ENCODE assay signal across 26 cellular contexts in genomic region chr9:32142074-32142473, GRCh38.
"Had no signal": no experiment of that assay in that cellular context is flagged by ENCODE, and none has a peak within 500 bp of the region (broad histone marks: within the 10 kb centered on the region; RNA-seq: fewer than 3 reads in every experiment).

No MANE protein-coding gene starts in this region.

- H3K4me1 ChIP-seq: stomach, suprapubic skin, testis, thyroid gland, tibial artery, tibial nerve, transverse colon, upper lobe of left lung, upper lobe of right lung, uterus, vagina had no signal

- H3K36me3 ChIP-seq: stomach, suprapubic skin, thoracic aorta, thyroid gland, tibial artery, tibial nerve, transverse colon, upper lobe of left lung, upper lobe of right lung, uterus, vagina had no signal

- H3K4me3 ChIP-seq: stomach, suprapubic skin, testis, thoracic aorta, thyroid gland, tibial artery, tibial nerve, transverse colon, upper lobe of left lung, upper lobe of right lung, uterus, vagina had no signal

- H3K27me3 ChIP-seq: stomach, suprapubic skin, testis, thyroid gland, tibial artery, tibial nerve, transverse colon, upper lobe of left lung, upper lobe of right lung, uterus, vagina had no signal

- H3K27ac ChIP-seq: stomach, suprapubic skin, testis, thoracic aorta, thyroid gland, tibial artery, tibial nerve, transverse colon, upper lobe of left lung, upper lobe of right lung, uterus, vagina had no signal

- DNase-seq: stimulated activated CD4-positive, alpha-beta T cell treated with anti-CD3 and anti-CD28 coated beads, Interleukin-2, amount 100 ng/mL, for 48 hours; stimulated activated CD4-positive, alpha-beta T cell treated with anti-CD3 and anti-CD28 coated beads, Interleukin-4, amount 100 ng/mL, for 1 hour; stimulated activated CD4-positive, alpha-beta T cell treated with anti-CD3 and anti-CD28 coated beads, Interleukin-4, amount 100 ng/mL, for 24 hours; stimulated activated CD4-positive, alpha-beta T cell treated with anti-CD3 and anti-CD28 coated beads, Interleukin-4, amount 100 ng/mL, for 4 hours; stimulated activated CD8-positive, alpha-beta memory T cell treated with anti-CD3 and anti-CD28 coated beads, Interleukin-4, amount 100 ng/mL, for 48 hours; stimulated activated naive B cell treated with anti-CD40 and anti-IgM and Interleukin-4, amounts not matched to agents 10 μg/mL and 1 μg/mL and 100 μg/mL, for 72 hours; stimulated activated naive CD4-positive, alpha-beta T cell; stimulated activated naive CD4-positive, alpha-beta T cell treated with Interleukin-2 at 50 U/mL for 16 hours; stimulated activated naive CD8-positive, alpha-beta T cell treated with anti-CD3 and anti-CD28 coated beads, Interleukin-15, amount 100 ng/mL, for 72 hours; stimulated activated naive CD8-positive, alpha-beta T cell treated with anti-CD3 and anti-CD28 coated beads, Interleukin-15, Interleukin-2, amounts not matched to agents 100 U/mL and 50 U/mL, for 24 hours; stomach; substantia nigra; testis; thyroid gland; tibial artery; transverse colon; trophoblast cell; upper lobe of left lung; upper lobe of right lung; uterus had no signal

- ATAC-seq: stimulated activated effector memory CD8-positive, alpha-beta T cell treated with anti-CD3 and anti-CD28 coated beads, Interleukin-12 subunit alpha, Interleukin-12 subunit beta, amount 100 ng/mL, for 72 hours; stimulated activated memory B cell treated with anti-CD40 and anti-IgM and Interleukin-4, amounts not matched to agents 10 μg/mL and 1 μg/mL and 100 μg/mL, for 72 hours; stimulated activated naive B cell treated with anti-CD40 and anti-IgM and Interleukin-4, amounts not matched to agents 10 μg/mL and 1 μg/mL and 100 μg/mL, for 72 hours; stimulated activated naive CD8-positive, alpha-beta T cell treated with anti-CD3 and anti-CD28 coated beads, Interleukin-15, amount 100 ng/mL, for 72 hours; stimulated activated naive CD8-positive, alpha-beta T cell treated with anti-CD3 and anti-CD28 coated beads, Interleukin-15, Interleukin-2, amounts not matched to agents 100 U/mL and 50 U/mL, for 24 hours; upper lobe of right lung had no signal

- H3K9me3 ChIP-seq: stomach, suprapubic skin, testis, thoracic aorta, thyroid gland, tibial artery, transverse colon, upper lobe of left lung, upper lobe of right lung, uterus, vagina had no signal
